In the genomic region with DNA sequence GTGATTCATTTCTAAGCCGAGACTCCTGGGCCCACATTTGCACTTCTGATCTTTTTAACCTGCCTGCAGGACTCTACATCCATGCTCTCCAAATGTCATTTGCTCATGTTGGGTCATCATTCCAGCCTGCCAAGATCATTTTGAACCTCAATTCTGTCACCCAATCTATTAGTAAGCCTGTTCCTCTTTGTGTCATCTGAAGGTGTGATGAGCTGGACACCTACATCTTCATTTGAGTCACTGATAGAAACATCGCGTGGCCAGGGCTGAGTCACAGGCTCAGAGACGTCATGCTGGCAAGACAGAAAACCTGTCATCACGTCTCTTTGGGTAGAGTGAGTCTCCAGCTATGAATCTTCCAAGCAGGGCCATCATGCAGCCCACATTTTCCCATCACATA, we compare ENCODE assay signal across 15 cellular contexts.
DNase-seq lines count a peak whose midpoint lies in the region; ATAC-seq and FAIRE-seq lines count a peak whose summit lies in the region.
"Had no signal": no experiment of that assay in that cellular context is flagged by ENCODE, and none has a peak within 500 bp of the region (broad histone marks: within the 10 kb centered on the region; RNA-seq: fewer than 3 reads in every experiment).

No MANE protein-coding gene starts in this region.

- H3K4me1 ChIP-seq in small intestine (ENCODE audit: control insufficient read depth in 2 of 2, insufficient read depth in 1 of 2, low read depth in 1 of 2, low read length in 1 of 2): no peaks in the 10 kb centered on the region
- H3K4me1 ChIP-seq: tibial artery had no signal

- no peaks in the 10 kb centered on the region for H3K36me3 ChIP-seq in small intestine (ENCODE audit: control insufficient read depth in 2 of 2, insufficient read depth in 2 of 2, low read length in 2 of 2)
- H3K36me3 ChIP-seq: tibial artery had no signal

- no peaks in the 10 kb centered on the region for H3K9me3 ChIP-seq in small intestine (ENCODE audit: control insufficient read depth, low read depth)
- H3K9me3 ChIP-seq: tibial artery had no signal

- H3K27me3 ChIP-seq in small intestine (ENCODE audit: control insufficient read depth in 2 of 2, insufficient read depth in 2 of 2, low read length in 2 of 2): peaks cover 0 to 12% of the 10 kb centered on the region in 2 donors

- no peak for ATAC-seq in GM18502 (IDR thresholded peaks at IDR 0.05; ENCODE audit: poor library complexity, unreplicated experiment)
- no peak for ATAC-seq in HG03378 (IDR thresholded peaks at IDR 0.05; ENCODE audit: unreplicated experiment)

- no peak overlapping the region for H3K27ac ChIP-seq in small intestine (ENCODE audit: low read depth in 1 of 2, low read length in 1 of 2)
- H3K27ac ChIP-seq: C4-2B, skin epidermis, tibial artery had no signal

- 42 to 57% (median 48%) methylated on average over 5 of the region's 5 CpGs for WGBS in small intestine, 3 donors

- peak; percentile 64 for DNase-seq in stimulated activated naive CD4-positive, alpha-beta T cell treated with Interleukin-2 at 50 U/mL for 16 hours (lab: John Stamatoyannopoulos, UW)
- DNase-seq in stimulated activated naive CD4-positive, alpha-beta T cell (lab: John Stamatoyannopoulos, UW): no peak
- DNase-seq in activated CD8-positive, alpha-beta memory T cell treated with anti-CD3 and anti-CD28 coated beads, Interleukin-2, amount 50 U/mL, for 48 hours: peak; percentile 79
- DNase-seq in myocyte (ENCODE audit: low read depth) (peak; percentile 7), small intestine (no peak), NOMO-1 (lab: John Stamatoyannopoulos, UW; ENCODE audit: unreplicated experiment in 2 of 2) (no peak)
- DNase-seq: endodermal cell, NCI-H1436 treated with DMSO at 0.1 percent for 48 hours, tibial artery had no signal

- H3K4me3 ChIP-seq in small intestine (ENCODE audit: low read depth in 1 of 2, low read length in 2 of 2): no peak overlapping the region
- H3K4me3 ChIP-seq: skin epidermis, tibial artery had no signal

- no peak for FAIRE-seq in small intestine (lab: Jason Lieb, UNC)
- FAIRE-seq: astrocyte, TTC549 had no signal

Comparison
In these comparisons a context has a peak if more than half of its experiments do, and no peak if none do; other contexts are left out.
1. DNase-seq: peak in stimulated activated naive CD4-positive, alpha-beta T cell treated with Interleukin-2 at 50 U/mL for 16 hours (single experiment), activated CD8-positive, alpha-beta memory T cell treated with anti-CD3 and anti-CD28 coated beads, Interleukin-2, amount 50 U/mL, for 48 hours (single experiment) and myocyte (single experiment); none in stimulated activated naive CD4-positive, alpha-beta T cell (0 of 6), small intestine (single experiment) and NOMO-1 (0 of 2).